Comparison of ENCODE assay signal across 9 cellular contexts in the genomic region with DNA sequence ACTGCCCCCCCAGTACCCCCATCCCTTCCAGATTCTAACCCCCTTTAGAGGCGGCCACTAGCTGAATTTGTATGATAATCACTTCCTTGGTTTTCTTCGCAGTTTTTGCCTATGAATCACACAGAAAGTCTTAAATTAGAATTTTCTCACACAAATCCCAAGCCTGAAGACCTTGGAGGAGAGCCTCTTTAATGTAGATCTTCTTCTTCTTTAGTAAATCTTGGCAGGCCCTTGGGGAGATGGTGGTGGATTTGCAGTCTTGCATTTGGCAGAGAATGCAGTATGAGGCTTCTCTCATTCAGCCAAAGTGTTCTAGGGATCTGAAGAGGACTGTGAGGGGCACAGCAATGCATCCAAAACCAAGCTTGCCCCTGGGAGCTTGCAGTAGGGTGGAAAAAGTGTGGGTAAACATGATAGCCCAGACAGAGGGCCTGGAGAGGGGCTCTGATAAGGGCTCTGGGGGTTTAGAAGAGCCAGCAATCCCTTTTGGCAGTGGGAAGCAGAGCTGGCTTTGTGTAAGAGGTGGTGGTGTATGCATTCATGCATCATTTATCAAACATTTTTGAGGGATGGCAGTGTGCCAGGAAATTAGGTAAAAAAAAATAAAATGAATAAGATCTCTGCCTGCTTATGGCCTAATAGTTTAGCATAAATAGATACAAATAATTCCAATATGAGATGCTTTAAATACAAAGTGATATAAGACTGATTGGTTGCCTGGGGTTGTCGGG. TPM values are rescaled to one million over a fixed set of nuclear protein-coding genes. Genes with fewer than 3 reads are reported as not detected.
DNase-seq lines count a peak whose midpoint lies in the region; ATAC-seq and TF ChIP-seq lines count a peak whose summit lies in the region.
"Had no signal": no experiment of that assay in that cellular context is flagged by ENCODE, and none has a peak within 500 bp of the region (broad histone marks: within the 10 kb centered on the region; RNA-seq: fewer than 3 reads in every experiment).

No MANE protein-coding gene starts in this region.

- H4K91ac ChIP-seq in H9 (ENCODE audit: insufficient read length, low read depth, low read length), result no peak overlapping the region

- CTCF ChIA-PET in activated CD8-positive, alpha-beta T cell treated with anti-CD3 and anti-CD28 coated beads, Interleukin-2, amount 10 ng/mL, durations not matched to agents 7 days and 5 days (lab: Charles Lee), result interaction anchor here (3.0 kb wide), 1 partner anchor 20 kb away, joined by 12 read pairs; no protein-coding TSS in a partner anchor

- no peak overlapping the region for H2BK15ac ChIP-seq in H9 (ENCODE audit: low read depth, low read length)

- peak overlapping the region in 2 of 3 experiments; percentile 78 to 96; a peak in 5 of 7 replicates for H3K27ac Mint-ChIP-seq in H9
- peak overlapping the region; percentile 14 for H3K27ac Mint-ChIP-seq in activated CD8-positive, alpha-beta T cell treated with anti-CD3 and anti-CD28 coated beads, Interleukin-2, amount 10 ng/mL, durations not matched to agents 7 days and 5 days

- peak overlapping the region; percentile 65 for H2AFZ ChIP-seq in H9 (ENCODE audit: low read length)

- no peak overlapping the region for H4K5ac ChIP-seq in H9 (ENCODE audit: insufficient read length, low read depth, low read length)

- no peak overlapping the region for H3K9ac ChIP-seq in H9 (ENCODE audit: extremely low read depth, insufficient read length, low read length)

- H3K14ac ChIP-seq in H9 (ENCODE audit: insufficient read depth, low read length), result no peak overlapping the region

- no peaks in the 10 kb centered on the region for H3K23me2 ChIP-seq in H9 (ENCODE audit: insufficient read length, low read depth, low read length, poor library complexity, severe bottlenecking)

- H3K27me3 ChIP-seq in H9 (ENCODE audit: insufficient read depth, low read length), result no peaks in the 10 kb centered on the region

- no peak overlapping the region for H3T11ph ChIP-seq in H9 (ENCODE audit: low read length)

- no peak overlapping the region for H2BK12ac ChIP-seq in H9 (ENCODE audit: insufficient read length, low read depth, low read length)

- no peaks in the 10 kb centered on the region for H3K9me3 ChIP-seq in H9 (ENCODE audit: control insufficient read depth, low read depth, low read length)

- H3K18ac ChIP-seq in H9 (ENCODE audit: insufficient read length, low read depth, low read length), result no peak overlapping the region

- H3K79me1 ChIP-seq in H9 (ENCODE audit: insufficient read depth, low read depth, low read length, poor library complexity, severe bottlenecking), result no peaks in the 10 kb centered on the region

- POLR2A ChIA-PET in activated CD8-positive, alpha-beta T cell treated with anti-CD3 and anti-CD28 coated beads, Interleukin-2, amount 10 ng/mL, durations not matched to agents 7 days and 5 days (lab: Charles Lee), result interaction anchor here (0.6 to 5.3 kb wide), 3 partner anchors 10 to 20 kb away, joined by 3 to 23 read pairs (median 4); no protein-coding TSS in a partner anchor

- no peaks in the 10 kb centered on the region for H4K20me1 ChIP-seq in H9 (ENCODE audit: control insufficient read depth, insufficient read depth, insufficient read length)

- no peak overlapping the region for H4K8ac ChIP-seq in H9 (replicated peaks; ENCODE audit: insufficient read length, low read depth, low read length)

- ATAC-seq in activated CD8-positive, alpha-beta T cell treated with anti-CD3 and anti-CD28 coated beads, Interleukin-2, amount 10 ng/mL, durations not matched to agents 7 days and 5 days, result no peak
- no peak for ATAC-seq in GM21576 (IDR thresholded peaks at IDR 0.05; ENCODE audit: unreplicated experiment)

- H2BK120ac ChIP-seq in H9 (ENCODE audit: low read depth, low read length, poor library complexity, severe bottlenecking), result no peak overlapping the region

- H2BK20ac ChIP-seq in H9 (ENCODE audit: low read depth, low read length, poor library complexity, severe bottlenecking), result no peak overlapping the region

- H3K9me3 Mint-ChIP-seq in H9, result peaks cover 3% of the 10 kb centered on the region in 2 experiments; a peak in 3 of 5 replicates
- no peaks in the 10 kb centered on the region for H3K9me3 Mint-ChIP-seq in activated CD8-positive, alpha-beta T cell treated with anti-CD3 and anti-CD28 coated beads, Interleukin-2, amount 10 ng/mL, durations not matched to agents 7 days and 5 days (ENCODE audit: insufficient read depth)

- H3K4me1 Mint-ChIP-seq in H9, result peaks cover 30 to 36% of the 10 kb centered on the region in 2 experiments
- H3K4me1 Mint-ChIP-seq in activated CD8-positive, alpha-beta T cell treated with anti-CD3 and anti-CD28 coated beads, Interleukin-2, amount 10 ng/mL, durations not matched to agents 7 days and 5 days (ENCODE audit: low read depth), result peaks cover 59% of the 10 kb centered on the region

- no peak overlapping the region for H3K56ac ChIP-seq in H9 (ENCODE audit: insufficient read length, low read depth, low read length)

- H3K4ac ChIP-seq in H9 (ENCODE audit: low read depth, low read length), result no peak overlapping the region

- H3K4me3 Mint-ChIP-seq in H9, result no peak overlapping the region
- H3K4me3 Mint-ChIP-seq in activated CD8-positive, alpha-beta T cell treated with anti-CD3 and anti-CD28 coated beads, Interleukin-2, amount 10 ng/mL, durations not matched to agents 7 days and 5 days, result no peak overlapping the region

- DNase-seq in AG08395 (ENCODE audit: low spot score) (peak; percentile 30), H9 (no peak), hepatic stellate cell (ENCODE audit: low spot score) (peak; percentile 35), D341Med (ENCODE audit: low spot score) (no peak), activated gamma-delta T cell (lab: John Stamatoyannopoulos, UW) (no peak), SK-N-DZ (ENCODE audit: low spot score) (no peak)
- DNase-seq in activated CD8-positive, alpha-beta T cell treated with anti-CD3 and anti-CD28 coated beads, Interleukin-2, amount 10 ng/mL, durations not matched to agents 7 days and 5 days, result no peak
- DNase-seq: DMS153 had no signal

- no peak for TF ChIP-seq CTCF in H9 (conservative IDR thresholded peaks at IDR 0.05)

- H3K27me3 Mint-ChIP-seq in H9 (ENCODE audit: low read depth), result no peaks in the 10 kb centered on the region
- no peaks in the 10 kb centered on the region for H3K27me3 Mint-ChIP-seq in activated CD8-positive, alpha-beta T cell treated with anti-CD3 and anti-CD28 coated beads, Interleukin-2, amount 10 ng/mL, durations not matched to agents 7 days and 5 days (ENCODE audit: low read depth)

- H3K27ac ChIP-seq in H9 (ENCODE audit: insufficient read length, low read depth, low read length), result no peak overlapping the region

- peaks cover 0 to 4% (median 0%) of the 10 kb centered on the region in 3 experiments; a peak in 2 of 7 replicates for H3K36me3 Mint-ChIP-seq in H9 (ENCODE audit: insufficient read depth in 1 of 3, low read depth in 3 of 3)
- H3K36me3 Mint-ChIP-seq in activated CD8-positive, alpha-beta T cell treated with anti-CD3 and anti-CD28 coated beads, Interleukin-2, amount 10 ng/mL, durations not matched to agents 7 days and 5 days (ENCODE audit: low read depth), result peaks cover 4% of the 10 kb centered on the region

- no peak overlapping the region for H2AK5ac ChIP-seq in H9 (ENCODE audit: insufficient read length, low read length)

- no CpG with 5 or more reads among the region's 3 CpGs for WGBS in H9 (ENCODE audit: extremely low coverage, insufficient read length, low lambda C conversion rate)

- H3K79me2 ChIP-seq in H9 (ENCODE audit: insufficient read depth, low read length), result no peaks in the 10 kb centered on the region

- H3K4me1 ChIP-seq in H9 (ENCODE audit: insufficient read depth, low read length), result peaks cover 1% of the 10 kb centered on the region; the same call in 1 of the 2 replicates

- H2BK5ac ChIP-seq in H9 (ENCODE audit: insufficient read length, low read length), result no peak overlapping the region

- no peak overlapping the region for H3K4me2 ChIP-seq in H9 (ENCODE audit: insufficient read depth, insufficient read length, low read length)

- no peak overlapping the region for H3K23ac ChIP-seq in H9 (ENCODE audit: insufficient read length, low read depth, low read length)

RNA-seq across cellular contexts. Expression of a gene that starts 7.7 kb away (rescaled TPM):
- 178 and 197 TPM in 2 replicates for total RNA-seq in H9 (2021)
- total RNA-seq in activated CD8-positive, alpha-beta T cell treated with anti-CD3 and anti-CD28 coated beads, Interleukin-2, amount 10 ng/mL, durations not matched to agents 7 days and 5 days, result 100 to 1,000 TPM; 365 to 389 TPM
- 143 and 173 TPM in 2 replicates for polyA plus RNA-seq in SK-N-DZ (2014; cell fraction: cytosol; rRNA removed)
- 55.2 and 70.2 TPM in 2 replicates for polyA plus RNA-seq in SK-N-DZ (2014; cell fraction: nucleus; rRNA removed)

RNA-seq across cellular contexts. Expression of a gene that starts 43.4 kb away (rescaled TPM):
- not detected in 2 replicates for total RNA-seq in H9 (2021)
- total RNA-seq in activated CD8-positive, alpha-beta T cell treated with anti-CD3 and anti-CD28 coated beads, Interleukin-2, amount 10 ng/mL, durations not matched to agents 7 days and 5 days, result not detected
- polyA plus RNA-seq in SK-N-DZ (2014; cell fraction: cytosol; rRNA removed), result not detected in 2 replicates
- not detected in 2 replicates for polyA plus RNA-seq in SK-N-DZ (2014; cell fraction: nucleus; rRNA removed)

Comparison
In these comparisons a context has a peak if more than half of its experiments do, and no peak if none do; other contexts are left out.
1. DNase-seq: peak in AG08395 (single experiment) and hepatic stellate cell (single experiment); none in H9 (single experiment), activated CD8-positive, alpha-beta T cell treated with anti-CD3 and anti-CD28 coated beads, Interleukin-2, amount 10 ng/mL, durations not matched to agents 7 days and 5 days (single experiment), D341Med (single experiment), activated gamma-delta T cell (single experiment) and SK-N-DZ (single experiment).